In genomic region chr3:169966086-169966950, GRCh38 we compare ENCODE assay signal across 8 cellular contexts. TPM values are rescaled to one million over a fixed set of nuclear protein-coding genes. Genes with fewer than 3 reads are reported as not detected.
A peak's percentile ranks its signal among the peaks of the same experiment; 100 is the strongest.
DNase-seq lines count a peak whose midpoint lies in the region; ATAC-seq and TF ChIP-seq lines count a peak whose summit lies in the region.

Gene SEC62, plus strand, starts transcription at chr3:169966807. Its CDS starts 16 bp downstream, at chr3:169966823.

- H3K4me3 Mint-ChIP-seq in Calu3 (ENCODE audit: low read depth, unreplicated experiment) (peak within 1 kb of the TSS; percentile 94), mesothelial cell of epicardium (peak within 1 kb of the TSS; percentile 96)

- H3K27ac ChIP-seq in HUES48 (ENCODE audit: low read depth, low read length): peak within 1 kb of the TSS; percentile 85

- CTCF ChIA-PET in Calu3 (lab: Charles Lee): interaction anchor here (0.6 to 2.0 kb wide), 6 partner anchors 17 to 1095 kb away, joined by 3 to 5 read pairs (median 4); partner anchors contain the start of gene LRRC31

- peak within 1 kb of the TSS; percentile 98 for H3K27ac Mint-ChIP-seq in Calu3 (ENCODE audit: unreplicated experiment)
- H3K27ac Mint-ChIP-seq in mesothelial cell of epicardium: peak within 1 kb of the TSS; percentile 100

- H3K27me3 Mint-ChIP-seq in Calu3 (ENCODE audit: unreplicated experiment) (peaks cover 17% of the 10 kb centered on the region), mesothelial cell of epicardium (ENCODE audit: low read depth) (peaks cover 18% of the 10 kb centered on the region)

- peak; percentile 82 for ATAC-seq in GM21390 (IDR thresholded peaks at IDR 0.05; ENCODE audit: unreplicated experiment)

- peaks cover 27% of the 10 kb centered on the region for H3K4me1 ChIP-seq in HUES48 (ENCODE audit: control insufficient read depth, insufficient read depth, low read length)
- no peaks in the 10 kb centered on the region for H3K4me1 ChIP-seq in NT2/D1 (ENCODE audit: insufficient read depth, insufficient read length)

- H3K27me3 ChIP-seq in HUES48 (ENCODE audit: control insufficient read depth, insufficient read depth, low read length) (no peaks in the 10 kb centered on the region), NT2/D1 (ENCODE audit: insufficient read depth, insufficient read length) (no peaks in the 10 kb centered on the region)

- peaks cover 26% of the 10 kb centered on the region for H3K4me1 Mint-ChIP-seq in Calu3 (ENCODE audit: low read depth, unreplicated experiment)
- H3K4me1 Mint-ChIP-seq in mesothelial cell of epicardium: peaks cover 36% of the 10 kb centered on the region

- H3K9ac ChIP-seq in HUES48 (ENCODE audit: low read depth, low read length) (peak within 1 kb of the TSS; percentile 88), NT2/D1 (ENCODE audit: insufficient read length, low read depth) (peak within 1 kb of the TSS; percentile 87)

- H3K9me3 Mint-ChIP-seq in Calu3 (ENCODE audit: low read depth, unreplicated experiment) (peaks cover 3% of the 10 kb centered on the region), mesothelial cell of epicardium (peaks cover 9% of the 10 kb centered on the region)

- H3K36me3 Mint-ChIP-seq in Calu3 (ENCODE audit: insufficient read depth, unreplicated experiment): peaks cover 22% of the 10 kb centered on the region
- no peaks in the 10 kb centered on the region for H3K36me3 Mint-ChIP-seq in mesothelial cell of epicardium

- peak; percentile 99 for DNase-seq in Calu3
- DNase-seq in NT2/D1 (ENCODE audit: low read depth, low spot score): peak; percentile 92
- peak; percentile 81 for DNase-seq in activated CD8-positive, alpha-beta memory T cell treated with anti-CD3 and anti-CD28 coated beads, Interleukin-2, amount 50 U/mL, for 1 hour (ENCODE audit: extremely low read depth)
- DNase-seq in mesothelial cell of epicardium (ENCODE audit: low spot score in 2 of 2, unreplicated experiment in 2 of 2): peak; percentile 93 to 96
- DNase-seq in stimulated activated CD8-positive, alpha-beta memory T cell treated with anti-CD3 and anti-CD28 coated beads, Interleukin-15, amount 100 ng/mL, for 48 hours (ENCODE audit: low read depth in 2 of 2): peak; percentile 87 to 88

- H3K36me3 ChIP-seq in HUES48 (ENCODE audit: control insufficient read depth, insufficient read depth, low read length) (peaks cover 11% of the 10 kb centered on the region), NT2/D1 (ENCODE audit: insufficient read depth, insufficient read length, low read length) (peaks cover 19% of the 10 kb centered on the region)

- TF ChIP-seq CTCF in Calu3 (IDR thresholded peaks at IDR 0.05; ENCODE audit: unreplicated experiment) (peak; percentile 64), mesothelial cell of epicardium (IDR thresholded peaks at IDR 0.05; ENCODE audit: unreplicated experiment) (peak; percentile 18)

- H3K9me3 ChIP-seq in HUES48 (ENCODE audit: control insufficient read depth, insufficient read depth, low read length) (no peaks in the 10 kb centered on the region), NT2/D1 (ENCODE audit: insufficient read depth, low read length) (no peaks in the 10 kb centered on the region)

- BruUV-seq in Calu3 (replicated peaks; lab: Mats Ljungman, UMichigan): TSS peak; percentile 55

- H3K4me3 ChIP-seq in HUES48 (ENCODE audit: low read depth, low read length) (peak within 1 kb of the TSS; percentile 94), NT2/D1 (ENCODE audit: insufficient read length, low read depth) (peak within 1 kb of the TSS; percentile 88)

- intact Hi-C loops in Calu3 (cut with micrococcal nuclease; ENCODE audit: unreplicated experiment): loop anchor here (1.0 to 2.0 kb wide), 2 partner anchors 103 to 204 kb away; no protein-coding TSS in a partner anchor

- in situ Hi-C loops in endometrial microvascular endothelial cells (cut with HindIII; ENCODE audit: inconsistent ontology term, low pct_unique_long_range_greater_than_20kb, low sequenced_read_pairs): no loop called here

RNA-seq across cellular contexts. Expression of gene SEC62, which starts in this region (rescaled TPM):
- 143 and 148 TPM in 2 replicates for total RNA-seq in Calu3 (2022)
- 24.9 TPM for total RNA-seq in endometrial microvascular endothelial cells (ENCODE audit: inconsistent ontology term)
- total RNA-seq in mesothelial cell of epicardium: 104 to 118 TPM (median 112 TPM) in 3 replicates

Comparison
In these comparisons a context has a peak if more than half of its experiments do, and no peak if none do; other contexts are left out.
1. Peak in every context shown above with its lines: DNase-seq, ATAC-seq, H3K4me3 ChIP-seq and H3K27ac ChIP-seq.